1 cellular context compared by ENCODE assay signal in genomic region chrX:110315541-110315940, GRCh38.
TF ChIP-seq lines count a peak whose summit lies in the region.

No MANE protein-coding gene starts in this region.

TF ChIP-seq in K562, 482 proteins besides CTCF, POLR2A, EP300 and RAD21 (continued from another document):
- TF ChIP-seq E4F1 (CRISPR knock-in tag; IDR thresholded peaks at IDR 0.05; ENCODE audit: borderline replicate concordance) (no peak), ZNF347 (CRISPR knock-in tag; IDR thresholded peaks at IDR 0.05; ENCODE audit: low read depth) (no peak), TSC22D4 (tag; IDR thresholded peaks at IDR 0.05) (no peak), ZBTB40 (IDR thresholded peaks at IDR 0.05) (no peak), ZBTB40 (CRISPR knock-in tag; IDR thresholded peaks at IDR 0.05) (no peak), NFATC3 (IDR thresholded peaks at IDR 0.05) (no peak), ZC3H4 (CRISPR knock-in tag; IDR thresholded peaks at IDR 0.05; ENCODE audit: borderline replicate concordance) (no peak), ZNF3 (CRISPR knock-in tag; IDR thresholded peaks at IDR 0.05) (no peak), MCM3 (IDR thresholded peaks at IDR 0.05) (no peak), TOE1 (IDR thresholded peaks at IDR 0.05; ENCODE audit: borderline replicate concordance) (no peak), TOE1 (CRISPR knock-in tag; IDR thresholded peaks at IDR 0.05; ENCODE audit: borderline replicate concordance, low read depth) (no peak), HCFC1 (IDR thresholded peaks at IDR 0.05; ENCODE audit: low read depth, low read length) (no peak), KAT7 (CRISPR knock-in tag; IDR thresholded peaks at IDR 0.05; ENCODE audit: borderline replicate concordance) (no peak), KLF10 (CRISPR knock-in tag; IDR thresholded peaks at IDR 0.05) (no peak), MBD2 (IDR thresholded peaks at IDR 0.05; ENCODE audit: borderline replicate concordance, low read depth) (no peak), ZNF695 (CRISPR knock-in tag; IDR thresholded peaks at IDR 0.05) (no peak), ZBTB49 (CRISPR knock-in tag; IDR thresholded peaks at IDR 0.05; ENCODE audit: borderline replicate concordance) (no peak)
